In genomic region chr17:28527859-28528258, GRCh38 we compare ENCODE assay signal across 27 cellular contexts. TPM values are rescaled to one million over a fixed set of nuclear protein-coding genes. Genes with fewer than 3 reads are reported as not detected.
A peak's percentile ranks its signal among the peaks of the same experiment; 100 is the strongest.
DNase-seq lines count a peak whose midpoint lies in the region; ATAC-seq, FAIRE-seq and TF ChIP-seq lines count a peak whose summit lies in the region.
"Had no signal": no experiment of that assay in that cellular context is flagged by ENCODE, and none has a peak within 500 bp of the region (broad histone marks: within the 10 kb centered on the region; RNA-seq: fewer than 3 reads in every experiment).

No MANE protein-coding gene starts in this region.

- intact Hi-C loops in Calu3 (cut with micrococcal nuclease; ENCODE audit: unreplicated experiment) (no loop called here), body of pancreas (cut with DNase I) (no loop called here), left lung (cut with DNase I) (no loop called here)

- H3K27ac ChIP-seq in body of pancreas (peak overlapping the region in 1 of 4 donors; percentile 16), left lung (peak overlapping the region; percentile 33 to 45)
- H3K27ac ChIP-seq: coronary artery, neural progenitor cell, SJSA1, thoracic aorta, WERI-Rb-1 had no signal

- peaks cover 4% of the 10 kb centered on the region for H3K36me3 Mint-ChIP-seq in Calu3 (ENCODE audit: insufficient read depth, unreplicated experiment)
- H3K36me3 Mint-ChIP-seq in stimulated activated effector memory CD8-positive, alpha-beta T cell treated with anti-CD3 and anti-CD28 coated beads, Interleukin-12 subunit alpha, Interleukin-12 subunit beta, amount 100 ng/mL, for 72 hours = no peaks in the 10 kb centered on the region
- H3K36me3 Mint-ChIP-seq: brain; neural progenitor cell; stimulated activated naive B cell treated with anti-CD40 and anti-IgM and Interleukin-4, amounts not matched to agents 10 μg/mL and 1 μg/mL and 100 μg/mL, for 72 hours had no signal

- ATAC-seq in body of pancreas (peak; percentile 34), left lung (peak; percentile 69), GM19035 (IDR thresholded peaks at IDR 0.05; ENCODE audit: unreplicated experiment) (no peak)
- ATAC-seq in stimulated activated effector memory CD8-positive, alpha-beta T cell treated with anti-CD3 and anti-CD28 coated beads, Interleukin-12 subunit alpha, Interleukin-12 subunit beta, amount 100 ng/mL, for 72 hours = no peak
- ATAC-seq: stimulated activated naive B cell treated with anti-CD40 and anti-IgM and Interleukin-4, amounts not matched to agents 10 μg/mL and 1 μg/mL and 100 μg/mL, for 72 hours had no signal

- H3K4me1 ChIP-seq in body of pancreas (peaks cover 33% of the 10 kb centered on the region), left lung (no peaks in the 10 kb centered on the region)
- H3K4me1 ChIP-seq: neural progenitor cell had no signal

- H3K9me3 ChIP-seq in body of pancreas (no peaks in the 10 kb centered on the region), left lung (no peaks in the 10 kb centered on the region)
- H3K9me3 ChIP-seq: SJSA1, thoracic aorta had no signal

- H3K27me3 Mint-ChIP-seq in Calu3 (ENCODE audit: unreplicated experiment) = peaks cover 32% of the 10 kb centered on the region

- no peak for FAIRE-seq in H54 (lab: Jason Lieb, UNC)
- FAIRE-seq: small intestine had no signal

- H3K4me3 ChIP-seq in body of pancreas = no peak overlapping the region
- H3K4me3 ChIP-seq in left lung = no peak overlapping the region
- H3K4me3 ChIP-seq: coronary artery, neural progenitor cell, SJSA1, thoracic aorta had no signal

- TF ChIP-seq CTCF in Calu3 (IDR thresholded peaks at IDR 0.05; ENCODE audit: unreplicated experiment) = no peak
- TF ChIP-seq CTCF in body of pancreas (IDR thresholded peaks at IDR 0.05) = no peak
- no peak for TF ChIP-seq CTCF in left lung (IDR thresholded peaks at IDR 0.05)
- TF ChIP-seq CTCF in GM10266 (IDR thresholded peaks at IDR 0.05; ENCODE audit: control insufficient read depth, insufficient read depth, low read depth, missing control alignments) = no peak

- H3K4me3 Mint-ChIP-seq in Calu3 (ENCODE audit: low read depth, unreplicated experiment) = no peak overlapping the region
- no peak overlapping the region for H3K4me3 Mint-ChIP-seq in stimulated activated effector memory CD8-positive, alpha-beta T cell treated with anti-CD3 and anti-CD28 coated beads, Interleukin-12 subunit alpha, Interleukin-12 subunit beta, amount 100 ng/mL, for 72 hours
- H3K4me3 Mint-ChIP-seq: brain; endodermal cell; HFFc6; stimulated activated naive B cell treated with anti-CD40 and anti-IgM and Interleukin-4, amounts not matched to agents 10 μg/mL and 1 μg/mL and 100 μg/mL, for 72 hours; T-helper 1 cell treated with Interleukin-12 subunit alpha and Interleukin-12 subunit beta and Interleukin-4 antibody, amounts not matched to agents 30 μg/mL and 1 μg/mL, for 36 hours had no signal

- H3K36me3 ChIP-seq in body of pancreas (replicated peaks in 1 of 2; ENCODE audit: insufficient read depth in 1 of 2, low read depth in 2 of 2) = no peaks in the 10 kb centered on the region
- H3K36me3 ChIP-seq in left lung = no peaks in the 10 kb centered on the region
- H3K36me3 ChIP-seq: neural progenitor cell, SJSA1, thoracic aorta, WERI-Rb-1 had no signal

- peaks cover 8% of the 10 kb centered on the region for H3K4me1 Mint-ChIP-seq in Calu3 (ENCODE audit: low read depth, unreplicated experiment)
- no peaks in the 10 kb centered on the region for H3K4me1 Mint-ChIP-seq in stimulated activated effector memory CD8-positive, alpha-beta T cell treated with anti-CD3 and anti-CD28 coated beads, Interleukin-12 subunit alpha, Interleukin-12 subunit beta, amount 100 ng/mL, for 72 hours
- H3K4me1 Mint-ChIP-seq: stimulated activated naive B cell treated with anti-CD40 and anti-IgM and Interleukin-4, amounts not matched to agents 10 μg/mL and 1 μg/mL and 100 μg/mL, for 72 hours had no signal

- WGBS in body of pancreas, 2 donors = 23 to 40% methylated on average over 2 of the region's 2 CpGs

- CTCF ChIA-PET in Calu3 (lab: Charles Lee) = interaction anchor here (0.6 kb wide), 1 partner anchor 25 kb away, joined by 3 read pairs; the partner anchor contains the start of gene UNC119

- DNase-seq in Calu3 (peak; percentile 65), body of pancreas (peak; percentile 20 to 74 (median 52)), left lung (peak; percentile 75 to 86), GM10266 (ENCODE audit: extremely low spot score) (no peak), H54 (ENCODE audit: insufficient read length, low spot score) (no peak)
- DNase-seq in stimulated activated effector memory CD8-positive, alpha-beta T cell treated with anti-CD3 and anti-CD28 coated beads, Interleukin-12 subunit alpha, Interleukin-12 subunit beta, amount 100 ng/mL, for 72 hours (ENCODE audit: low spot score in 2 of 2) = no peak
- no peak for DNase-seq in activated CD8-positive, alpha-beta memory T cell treated with anti-CD3 and anti-CD28 coated beads, Interleukin-2, amount 50 U/mL, for 4 hours
- DNase-seq: activated effector memory CD4-positive, alpha-beta T cell treated with Interleukin-2 at 50 U/mL for 16 hours; COR-L47; endodermal cell; HFFc6; NCI-H1092 treated with DMSO at 0.1 percent for 48 hours; NCI-H2081 treated with DMSO at 0.1 percent for 48 hours; NCI-H446; stimulated activated naive B cell treated with anti-CD40 and anti-IgM and Interleukin-4, amounts not matched to agents 10 μg/mL and 1 μg/mL and 100 μg/mL, for 72 hours; WERI-Rb-1 had no signal

- no peak for TF ChIP-seq POLR2A in body of pancreas (IDR thresholded peaks at IDR 0.05)
- no peak for TF ChIP-seq POLR2A in H54 (IDR thresholded peaks at IDR 0.05; ENCODE audit: low read depth, low read length)

- H3K27ac Mint-ChIP-seq in Calu3 (ENCODE audit: unreplicated experiment) = no peak overlapping the region
- peak overlapping the region; percentile 32 for H3K27ac Mint-ChIP-seq in stimulated activated effector memory CD8-positive, alpha-beta T cell treated with anti-CD3 and anti-CD28 coated beads, Interleukin-12 subunit alpha, Interleukin-12 subunit beta, amount 100 ng/mL, for 72 hours
- H3K27ac Mint-ChIP-seq: HFFc6; stimulated activated naive B cell treated with anti-CD40 and anti-IgM and Interleukin-4, amounts not matched to agents 10 μg/mL and 1 μg/mL and 100 μg/mL, for 72 hours; T-helper 1 cell treated with Interleukin-12 subunit alpha and Interleukin-12 subunit beta and Interleukin-4 antibody, amounts not matched to agents 30 μg/mL and 1 μg/mL, for 36 hours had no signal

- H3K27me3 ChIP-seq in body of pancreas (no peaks in the 10 kb centered on the region), left lung (no peaks in the 10 kb centered on the region)
- H3K27me3 ChIP-seq: neural progenitor cell, SJSA1 had no signal

- H3K9me3 Mint-ChIP-seq in Calu3 (ENCODE audit: low read depth, unreplicated experiment) = no peaks in the 10 kb centered on the region
- H3K9me3 Mint-ChIP-seq in stimulated activated effector memory CD8-positive, alpha-beta T cell treated with anti-CD3 and anti-CD28 coated beads, Interleukin-12 subunit alpha, Interleukin-12 subunit beta, amount 100 ng/mL, for 72 hours = no peaks in the 10 kb centered on the region
- H3K9me3 Mint-ChIP-seq: brain; endodermal cell; HFFc6; neural progenitor cell; stimulated activated naive B cell treated with anti-CD40 and anti-IgM and Interleukin-4, amounts not matched to agents 10 μg/mL and 1 μg/mL and 100 μg/mL, for 72 hours; T-helper 1 cell treated with Interleukin-12 subunit alpha and Interleukin-12 subunit beta and Interleukin-4 antibody, amounts not matched to agents 30 μg/mL and 1 μg/mL, for 36 hours had no signal

- no TSS peak for BruUV-seq in Calu3 (replicated peaks; lab: Mats Ljungman, UMichigan)

RNA-seq across cellular contexts. Expression of gene FOXN1, which starts 21.7 kb away (rescaled TPM):
- total RNA-seq in Calu3 (2022) = not detected in 2 replicates
- under 1 TPM in 1 of 2 donors, not detected in 1; 0.52 TPM for total RNA-seq in body of pancreas
- total RNA-seq in left lung = under 1 TPM; 0.18 to 0.29 TPM
- total RNA-seq: A673, endodermal cell, HFFc6, LHCN-M2, mononuclear cell, SJSA1, thoracic aorta had no signal

RNA-seq across cellular contexts. Expression of gene UNC119, which starts 24.6 kb away (rescaled TPM):
- total RNA-seq in Calu3 (2022) (13.0 and 14.6 TPM in 2 replicates), body of pancreas (10 to 100 TPM; 25.7 to 29.3 TPM), left lung (10 to 100 TPM; 25.7 to 28.9 TPM)

RNA-seq across cellular contexts. Expression of gene PIGS, which starts 43.5 kb away (rescaled TPM):
- total RNA-seq in Calu3 (2022) (50.9 and 59.2 TPM in 2 replicates), body of pancreas (10 to 100 TPM; 11.7 to 12.2 TPM), left lung (10 to 100 TPM; 59.6 to 63.3 TPM)

RNA-seq across cellular contexts. Expression of gene ALDOC, which starts 48.8 kb away (rescaled TPM):
- total RNA-seq in Calu3 (2022) = 2.6 and 2.8 TPM in 2 replicates
- total RNA-seq in body of pancreas = 10 to 100 TPM in 1 of 2 donors, 1 to 10 TPM in 1; 2.9 to 25.1 TPM
- 10 to 100 TPM; 10.9 to 15.2 TPM for total RNA-seq in left lung

RNA-seq across cellular contexts. Expression of gene SLC13A2, which starts 54.4 kb away (rescaled TPM):
- total RNA-seq in Calu3 (2022) (not detected in 2 replicates), body of pancreas (1 to 10 TPM in 1 of 2 donors, not detected in 1; 1.8 TPM), left lung (not detected)
- total RNA-seq: A673, endodermal cell, LHCN-M2, mononuclear cell, SJSA1, thoracic aorta had no signal

Comparison
In these comparisons a context has a peak if more than half of its experiments do, and no peak if none do; other contexts are left out.
1. DNase-seq: peak in Calu3 (single experiment), body of pancreas (4 of 4) and left lung (2 of 2); none in stimulated activated effector memory CD8-positive, alpha-beta T cell treated with anti-CD3 and anti-CD28 coated beads, Interleukin-12 subunit alpha, Interleukin-12 subunit beta, amount 100 ng/mL, for 72 hours (0 of 2), GM10266 (single experiment), H54 (single experiment) and activated CD8-positive, alpha-beta memory T cell treated with anti-CD3 and anti-CD28 coated beads, Interleukin-2, amount 50 U/mL, for 4 hours (single experiment).
2. ATAC-seq: peak in body of pancreas (single experiment) and left lung (single experiment); none in stimulated activated effector memory CD8-positive, alpha-beta T cell treated with anti-CD3 and anti-CD28 coated beads, Interleukin-12 subunit alpha, Interleukin-12 subunit beta, amount 100 ng/mL, for 72 hours (single experiment) and GM19035 (single experiment).